In genomic region chr2:187774551-187775071, GRCh38 we compare ENCODE assay signal across 16 cellular contexts.
DNase-seq lines count a peak whose midpoint lies in the region; ATAC-seq, FAIRE-seq and TF ChIP-seq lines count a peak whose summit lies in the region.
"Had no signal": no experiment of that assay in that cellular context is flagged by ENCODE, and none has a peak within 500 bp of the region (broad histone marks: within the 10 kb centered on the region; RNA-seq: fewer than 3 reads in every experiment).

No MANE protein-coding gene starts in this region.

- CTCF ChIA-PET in GM12878 (lab: Yijun Ruan, JAX) (interaction anchor here (0.6 kb wide), 1 partner anchor 248 kb away, joined by 4 read pairs; no protein-coding TSS in a partner anchor), HepG2 (lab: Yijun Ruan, JAX; ENCODE audit: low intra/inter-chr PET ratio, low total read pairs) (no interaction called here), WTC11 (lab: Charles Lee) (no interaction called here)

- H3K79me2 ChIP-seq in GM12878 (ENCODE audit: control insufficient read depth, insufficient read depth, low read length), result no peaks in the 10 kb centered on the region
- H3K79me2 ChIP-seq in HepG2 (ENCODE audit: insufficient read depth, low read length), result no peaks in the 10 kb centered on the region

- no peaks in the 10 kb centered on the region for H3K4me1 Mint-ChIP-seq in activated naive CD8-positive, alpha-beta T cell treated with anti-CD3 and anti-CD28 coated beads, Interleukin-2, amount 50 U/mL, for 24 hours
- H3K4me1 Mint-ChIP-seq in activated naive CD8-positive, alpha-beta T cell treated with anti-CD3 and anti-CD28 coated beads for 36 hours, result no peaks in the 10 kb centered on the region
- H3K4me1 Mint-ChIP-seq in WTC11, result peaks cover 21% of the 10 kb centered on the region
- H3K4me1 Mint-ChIP-seq: brain; memory B cell; stimulated activated memory B cell treated with anti-CD40 and anti-IgM and Interleukin-4, amounts not matched to agents 10 μg/mL and 1 μg/mL and 100 μg/mL, for 72 hours had no signal

- DNase-seq in activated naive CD8-positive, alpha-beta T cell treated with anti-CD3 and anti-CD28 coated beads, Interleukin-2, amount 50 U/mL, for 24 hours, result no peak
- DNase-seq in activated naive CD8-positive, alpha-beta T cell treated with anti-CD3 and anti-CD28 coated beads for 36 hours, result no peak
- DNase-seq in GM12878 (ENCODE audit: low read depth, low spot score) (no peak), HepG2 (ENCODE audit: low spot score) (no peak), WTC11 (ENCODE audit: low spot score) (no peak), GOT3 (lab: John Stamatoyannopoulos, UW) (no peak)
- DNase-seq in stimulated activated CD4-positive, alpha-beta T cell treated with anti-CD3 and anti-CD28 coated beads, Interleukin-15, amount 100 ng/mL, for 24 hours, result no peak
- DNase-seq: 8988T; activated CD4-positive, alpha-beta memory T cell treated with anti-CD3 and anti-CD28 coated beads for 36 hours; NCI-H2107 had no signal

- H3K36me3 Mint-ChIP-seq in activated naive CD8-positive, alpha-beta T cell treated with anti-CD3 and anti-CD28 coated beads, Interleukin-2, amount 50 U/mL, for 24 hours (ENCODE audit: low read depth), result no peaks in the 10 kb centered on the region
- no peaks in the 10 kb centered on the region for H3K36me3 Mint-ChIP-seq in activated naive CD8-positive, alpha-beta T cell treated with anti-CD3 and anti-CD28 coated beads for 36 hours
- peaks cover 7% of the 10 kb centered on the region; the same call in 1 of the 2 replicates for H3K36me3 Mint-ChIP-seq in WTC11
- H3K36me3 Mint-ChIP-seq: activated CD4-positive, alpha-beta memory T cell treated with anti-CD3 and anti-CD28 coated beads for 36 hours; brain; memory B cell; stimulated activated memory B cell treated with anti-CD40 and anti-IgM and Interleukin-4, amounts not matched to agents 10 μg/mL and 1 μg/mL and 100 μg/mL, for 72 hours had no signal

- peak; percentile 24 for ATAC-seq in activated naive CD8-positive, alpha-beta T cell treated with anti-CD3 and anti-CD28 coated beads, Interleukin-2, amount 50 U/mL, for 24 hours
- ATAC-seq in HG03575 (IDR thresholded peaks at IDR 0.05; ENCODE audit: extremely low read depth, insufficient number of reproducible peaks, low FRiP score, unreplicated experiment), result peak; percentile 92
- peak; percentile 63 for ATAC-seq in GM12878
- no peak for ATAC-seq in HepG2
- ATAC-seq in WTC11, result no peak
- ATAC-seq: stimulated activated memory B cell treated with anti-CD40 and anti-IgM and Interleukin-4, amounts not matched to agents 10 μg/mL and 1 μg/mL and 100 μg/mL, for 72 hours had no signal

- H3K27me3 ChIP-seq in GM12878 (replicated peaks in 1 of 2; ENCODE audit: control insufficient read depth in 2 of 2, insufficient read depth in 2 of 2, low read length in 1 of 2) (no peaks in the 10 kb centered on the region), HepG2 (ENCODE audit: control insufficient read depth in 1 of 2, insufficient read depth in 2 of 2, low read length in 2 of 2) (no peaks in the 10 kb centered on the region)

- H3K4me2 ChIP-seq in GM12878 (ENCODE audit: control insufficient read depth, insufficient read depth) (no peak overlapping the region), HepG2 (ENCODE audit: low read depth, low read length) (no peak overlapping the region)

- no peak overlapping the region for H3K4me3 Mint-ChIP-seq in activated naive CD8-positive, alpha-beta T cell treated with anti-CD3 and anti-CD28 coated beads, Interleukin-2, amount 50 U/mL, for 24 hours
- no peak overlapping the region for H3K4me3 Mint-ChIP-seq in activated naive CD8-positive, alpha-beta T cell treated with anti-CD3 and anti-CD28 coated beads for 36 hours
- no peak overlapping the region for H3K4me3 Mint-ChIP-seq in WTC11
- H3K4me3 Mint-ChIP-seq: activated CD4-positive, alpha-beta memory T cell treated with anti-CD3 and anti-CD28 coated beads for 36 hours; brain; memory B cell; stimulated activated memory B cell treated with anti-CD40 and anti-IgM and Interleukin-4, amounts not matched to agents 10 μg/mL and 1 μg/mL and 100 μg/mL, for 72 hours had no signal

- intact Hi-C loops in GM12878 (cut with micrococcal nuclease; ENCODE audit: unreplicated experiment), result no loop called here
- intact Hi-C loops in HepG2 (cut with micrococcal nuclease; ENCODE audit: unreplicated experiment), result no loop called here

- H4K20me1 ChIP-seq in GM12878 (ENCODE audit: control insufficient read depth, insufficient read depth), result no peaks in the 10 kb centered on the region
- H4K20me1 ChIP-seq in HepG2 (ENCODE audit: insufficient read depth, low read length), result no peaks in the 10 kb centered on the region

- no peaks in the 10 kb centered on the region for H3K9me3 Mint-ChIP-seq in activated naive CD8-positive, alpha-beta T cell treated with anti-CD3 and anti-CD28 coated beads, Interleukin-2, amount 50 U/mL, for 24 hours
- H3K9me3 Mint-ChIP-seq in activated naive CD8-positive, alpha-beta T cell treated with anti-CD3 and anti-CD28 coated beads for 36 hours, result no peaks in the 10 kb centered on the region
- H3K9me3 Mint-ChIP-seq in WTC11, result peaks cover 6% of the 10 kb centered on the region; the same call in 1 of the 2 replicates

- TF ChIP-seq POLR2A in GM12878 (IDR thresholded peaks at IDR 0.05; ENCODE audit: low read depth, low read length) (no peak), HepG2 (IDR thresholded peaks at IDR 0.05; ENCODE audit: insufficient read depth in 1 of 2, low read depth in 2 of 2, low read length in 2 of 2) (no peak)

- RAD21 ChIA-PET in GM12878 (lab: Charles Lee; ENCODE audit: unreplicated experiment), result no interaction called here

- no peak for TF ChIP-seq RAD21 in GM12878 (IDR thresholded peaks at IDR 0.05; ENCODE audit: insufficient read depth, low read depth, low read length)
- TF ChIP-seq RAD21 in HepG2 (CRISPR knock-in tag; IDR thresholded peaks at IDR 0.05), result no peak

- SMC1A ChIA-PET in GM12878 (lab: Charles Lee; ENCODE audit: uncharacterized antibody, unreplicated experiment), result no interaction called here

- in situ Hi-C loops in GM12878 (cut with MboI), result no loop called here
- in situ Hi-C loops in HepG2 (cut with HindIII; ENCODE audit: extremely low pct_ligation_motif_present, low pct_unique_long_range_greater_than_20kb), result no loop called here

- WGBS in GM12878 (ENCODE audit: insufficient coverage, insufficient replicate concordance, low lambda C conversion rate, missing lambda C conversion rate), result 0% methylated on average over 1 of the region's 1 CpG
- 5% methylated on average over 1 of the region's 1 CpG for WGBS in HepG2 (ENCODE audit: low lambda C conversion rate)

- no peak overlapping the region for H3K4me3 ChIP-seq in GM12878
- H3K4me3 ChIP-seq in HepG2 (replicated peaks in 1 of 3; ENCODE audit: insufficient read depth in 1 of 3, low read depth in 2 of 3, low read length in 3 of 3), result no peak overlapping the region
- H3K4me3 ChIP-seq: SK-N-MC, skin epidermis had no signal

- H3K9ac ChIP-seq in GM12878 (ENCODE audit: control insufficient read depth, insufficient read depth, low read length) (no peak overlapping the region), HepG2 (ENCODE audit: insufficient read depth, low read depth, low read length) (no peak overlapping the region)

- H3K36me3 ChIP-seq in GM12878 (ENCODE audit: control insufficient read depth in 2 of 2, insufficient read depth in 2 of 2, low read length in 1 of 2) (no peaks in the 10 kb centered on the region), HepG2 (replicated peaks in 1 of 2; ENCODE audit: control insufficient read depth in 1 of 2, insufficient read depth in 2 of 2, low read length in 2 of 2) (no peaks in the 10 kb centered on the region)

- BruUV-seq in GM12878 (replicated peaks; lab: Mats Ljungman, UMichigan) (no TSS peak), HepG2 (replicated peaks; lab: Mats Ljungman, UMichigan) (no TSS peak)

- H3K27ac Mint-ChIP-seq in activated naive CD8-positive, alpha-beta T cell treated with anti-CD3 and anti-CD28 coated beads, Interleukin-2, amount 50 U/mL, for 24 hours, result no peak overlapping the region
- H3K27ac Mint-ChIP-seq in activated naive CD8-positive, alpha-beta T cell treated with anti-CD3 and anti-CD28 coated beads for 36 hours, result no peak overlapping the region
- no peak overlapping the region for H3K27ac Mint-ChIP-seq in WTC11
- H3K27ac Mint-ChIP-seq: activated CD4-positive, alpha-beta memory T cell treated with anti-CD3 and anti-CD28 coated beads for 36 hours; brain; memory B cell; stimulated activated memory B cell treated with anti-CD40 and anti-IgM and Interleukin-4, amounts not matched to agents 10 μg/mL and 1 μg/mL and 100 μg/mL, for 72 hours had no signal

- H3K4me1 ChIP-seq in GM12878 (ENCODE audit: control insufficient read depth, insufficient read depth, low read length) (no peaks in the 10 kb centered on the region), HepG2 (ENCODE audit: insufficient read depth, low read length) (no peaks in the 10 kb centered on the region)

- no peak for FAIRE-seq in GM12878 (lab: Jason Lieb, UNC)
- FAIRE-seq in HepG2 (lab: Jason Lieb, UNC), result no peak

- H2AFZ ChIP-seq in GM12878 (ENCODE audit: control insufficient read depth, low read depth, low read length), result no peak overlapping the region
- H2AFZ ChIP-seq in HepG2 (ENCODE audit: low read length), result no peak overlapping the region

- H3K9me3 ChIP-seq in GM12878 (replicated peaks; ENCODE audit: control insufficient read depth, insufficient read depth, low read length) (no peaks in the 10 kb centered on the region), HepG2 (ENCODE audit: low read length) (no peaks in the 10 kb centered on the region)

- H3K27ac ChIP-seq in GM12878 (ENCODE audit: control insufficient read depth, insufficient read depth), result no peak overlapping the region
- no peak overlapping the region for H3K27ac ChIP-seq in HepG2 (ENCODE audit: extremely low read length, insufficient read depth, low read length)
- H3K27ac ChIP-seq: SK-N-MC, skin epidermis had no signal

- no peak for TF ChIP-seq CTCF in GM12878 (IDR thresholded peaks at IDR 0.05 in 2 of 3, conservative IDR thresholded peaks at IDR 0.05 in 1 of 3; ENCODE audit: control insufficient read depth in 2 of 3, extremely low read depth in 1 of 3, insufficient read depth in 1 of 3, low read depth in 3 of 3, low read length in 3 of 3)
- no peak for TF ChIP-seq CTCF in HepG2 (CRISPR knock-in tag; IDR thresholded peaks at IDR 0.05)
- no peak for TF ChIP-seq CTCF in WTC11 (IDR thresholded peaks at IDR 0.05)

- TF ChIP-seq EP300 in GM12878 (IDR thresholded peaks at IDR 0.05; ENCODE audit: borderline replicate concordance in 1 of 2, control insufficient read depth in 1 of 2, low read depth in 2 of 2, low read length in 2 of 2), result no peak
- no peak for TF ChIP-seq EP300 in HepG2 (IDR thresholded peaks at IDR 0.05; ENCODE audit: low read depth in 2 of 2, low read length in 2 of 2)
- TF ChIP-seq EP300 in HepG2 (CRISPR knock-in tag; IDR thresholded peaks at IDR 0.05; ENCODE audit: borderline replicate concordance), result no peak

- POLR2A ChIA-PET in GM12878 (lab: Charles Lee), result no interaction called here
- POLR2A ChIA-PET in HepG2 (lab: Yijun Ruan, JAX), result no interaction called here
- POLR2A ChIA-PET in WTC11 (lab: Charles Lee), result no interaction called here

- no peaks in the 10 kb centered on the region for H3K27me3 Mint-ChIP-seq in activated naive CD8-positive, alpha-beta T cell treated with anti-CD3 and anti-CD28 coated beads, Interleukin-2, amount 50 U/mL, for 24 hours
- H3K27me3 Mint-ChIP-seq in activated naive CD8-positive, alpha-beta T cell treated with anti-CD3 and anti-CD28 coated beads for 36 hours, result no peaks in the 10 kb centered on the region
- H3K27me3 Mint-ChIP-seq in WTC11 (ENCODE audit: low read depth), result peaks cover 3% of the 10 kb centered on the region; the same call in 1 of the 2 replicates
- H3K27me3 Mint-ChIP-seq: activated CD4-positive, alpha-beta memory T cell treated with anti-CD3 and anti-CD28 coated beads for 36 hours; brain; memory B cell; stimulated activated memory B cell treated with anti-CD40 and anti-IgM and Interleukin-4, amounts not matched to agents 10 μg/mL and 1 μg/mL and 100 μg/mL, for 72 hours had no signal

Comparison
In these comparisons a context has a peak if more than half of its experiments do, and no peak if none do; other contexts are left out.
1. ATAC-seq: peak in activated naive CD8-positive, alpha-beta T cell treated with anti-CD3 and anti-CD28 coated beads, Interleukin-2, amount 50 U/mL, for 24 hours (single experiment), HG03575 (single experiment) and GM12878 (single experiment); none in HepG2 (single experiment) and WTC11 (single experiment).